In the genomic region with DNA sequence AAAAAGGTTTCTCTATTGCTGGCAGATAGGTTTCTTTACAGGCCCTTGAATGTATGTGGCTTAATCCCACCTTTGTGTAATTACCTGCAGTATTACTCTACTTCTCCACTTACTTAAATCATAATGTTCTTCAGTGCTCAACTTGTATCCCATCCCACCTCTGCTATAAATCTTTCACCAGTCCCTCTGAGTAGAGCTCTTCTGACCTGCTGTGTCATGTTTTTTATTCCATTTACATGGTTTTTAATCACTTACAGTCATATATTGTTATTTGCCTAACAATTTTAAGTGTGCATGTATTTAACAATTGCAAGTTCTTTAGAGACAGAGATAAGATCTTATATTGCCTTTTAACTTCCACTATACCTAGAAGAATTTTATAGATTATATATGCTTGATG, we compare ENCODE assay signal across 19 cellular contexts. TPM values are rescaled to one million over a fixed set of nuclear protein-coding genes. Genes with fewer than 3 reads are reported as not detected.
DNase-seq lines count a peak whose midpoint lies in the region; ATAC-seq, FAIRE-seq and TF ChIP-seq lines count a peak whose summit lies in the region.
"Had no signal": no experiment of that assay in that cellular context is flagged by ENCODE, and none has a peak within 500 bp of the region (broad histone marks: within the 10 kb centered on the region; RNA-seq: fewer than 3 reads in every experiment).

No MANE protein-coding gene starts in this region.

- H4K20me1 ChIP-seq in neural progenitor cell (ENCODE audit: low read depth) = no peaks in the 10 kb centered on the region

- H3K27ac Mint-ChIP-seq in activated T-cell treated with anti-CD3 and anti-CD28 coated beads, Interleukin-2, amount 50 U/mL, for 72 hours = no peak overlapping the region
- no peak overlapping the region for H3K27ac Mint-ChIP-seq in activated T-helper 17 cell treated with anti-CD3 and anti-CD28 coated beads, Interleukin-2, amount 50 U/mL, for 72 hours
- no peak overlapping the region for H3K27ac Mint-ChIP-seq in neural progenitor cell
- H3K27ac Mint-ChIP-seq: activated CD4-positive, alpha-beta memory T cell treated with anti-CD3 and anti-CD28 coated beads for 36 hours had no signal

- no peak for FAIRE-seq in pancreas (lab: Jason Lieb, UNC)
- FAIRE-seq: endothelial cell of umbilical vein had no signal

- no peaks in the 10 kb centered on the region for H3K4me1 ChIP-seq in HEK293 (ENCODE audit: control insufficient read depth, insufficient read depth, low read length)
- H3K4me1 ChIP-seq in neural progenitor cell = peaks cover 51% of the 10 kb centered on the region
- H3K4me1 ChIP-seq in pancreas = peaks cover 0 to 17% (median 16%) of the 10 kb centered on the region in 3 donors

- H3K9ac ChIP-seq in neural progenitor cell = no peak overlapping the region

- H3K27me3 Mint-ChIP-seq in activated T-cell treated with anti-CD3 and anti-CD28 coated beads, Interleukin-2, amount 50 U/mL, for 72 hours (ENCODE audit: low read depth) = peaks cover 16% of the 10 kb centered on the region
- H3K27me3 Mint-ChIP-seq in activated T-helper 17 cell treated with anti-CD3 and anti-CD28 coated beads, Interleukin-2, amount 50 U/mL, for 72 hours = peaks cover 6% of the 10 kb centered on the region
- no peaks in the 10 kb centered on the region for H3K27me3 Mint-ChIP-seq in neural progenitor cell (ENCODE audit: insufficient read depth, low read depth)

- H3K79me2 ChIP-seq in neural progenitor cell (ENCODE audit: low read depth) = peaks cover 29% of the 10 kb centered on the region

- H3K27ac ChIP-seq in HEK293 (ENCODE audit: extremely low read depth, low read depth, low read length) (no peak overlapping the region), neural progenitor cell (no peak overlapping the region), pancreas (no peak overlapping the region)
- H3K27ac ChIP-seq: coronary artery, SJSA1, skin epidermis, thoracic aorta had no signal

- peak overlapping the region; percentile 90 to 94 for H3K4me3 Mint-ChIP-seq in activated T-cell treated with anti-CD3 and anti-CD28 coated beads, Interleukin-2, amount 50 U/mL, for 72 hours
- H3K4me3 Mint-ChIP-seq in activated T-helper 17 cell treated with anti-CD3 and anti-CD28 coated beads, Interleukin-2, amount 50 U/mL, for 72 hours = peak overlapping the region; percentile 94
- H3K4me3 Mint-ChIP-seq in neural progenitor cell = no peak overlapping the region

- H3K36me3 ChIP-seq in HEK293 (ENCODE audit: control insufficient read depth in 2 of 2, insufficient read depth in 1 of 2, low read length in 2 of 2) = peaks cover 0 to 8% of the 10 kb centered on the region in 2 experiments; a peak in 1 of 3 replicates
- H3K36me3 ChIP-seq in neural progenitor cell = peaks cover 7% of the 10 kb centered on the region
- no peaks in the 10 kb centered on the region for H3K36me3 ChIP-seq in pancreas
- H3K36me3 ChIP-seq: thoracic aorta had no signal

- peaks cover 49% of the 10 kb centered on the region for H3K4me1 Mint-ChIP-seq in activated T-cell treated with anti-CD3 and anti-CD28 coated beads, Interleukin-2, amount 50 U/mL, for 72 hours (ENCODE audit: low read depth)
- H3K4me1 Mint-ChIP-seq in activated T-helper 17 cell treated with anti-CD3 and anti-CD28 coated beads, Interleukin-2, amount 50 U/mL, for 72 hours = peaks cover 30% of the 10 kb centered on the region
- peaks cover 29% of the 10 kb centered on the region for H3K4me1 Mint-ChIP-seq in neural progenitor cell

- H3K4me3 ChIP-seq in HEK293 (ENCODE audit: low read depth, low read length) = no peak overlapping the region
- no peak overlapping the region for H3K4me3 ChIP-seq in neural progenitor cell
- H3K4me3 ChIP-seq in pancreas = no peak overlapping the region
- H3K4me3 ChIP-seq: coronary artery, SJSA1, skin epidermis, thoracic aorta had no signal

- H3K4me2 ChIP-seq in neural progenitor cell = peak overlapping the region; percentile 84

- CTCF ChIA-PET in HEK293 (lab: Yijun Ruan, JAX) = no interaction called here

- no peaks in the 10 kb centered on the region for H3K9me3 Mint-ChIP-seq in activated T-cell treated with anti-CD3 and anti-CD28 coated beads, Interleukin-2, amount 50 U/mL, for 72 hours
- H3K9me3 Mint-ChIP-seq in activated T-helper 17 cell treated with anti-CD3 and anti-CD28 coated beads, Interleukin-2, amount 50 U/mL, for 72 hours = no peaks in the 10 kb centered on the region
- H3K9me3 Mint-ChIP-seq in neural progenitor cell = peaks cover 20% of the 10 kb centered on the region
- H3K9me3 Mint-ChIP-seq: activated CD4-positive, alpha-beta memory T cell treated with anti-CD3 and anti-CD28 coated beads for 36 hours had no signal

- DNase-seq in activated T-cell treated with anti-CD3 and anti-CD28 coated beads, Interleukin-2, amount 50 U/mL, for 72 hours = no peak
- no peak for DNase-seq in activated T-cell treated with anti-CD3 and anti-CD28 coated beads, Interleukin-2, amount 50 U/mL, for 1 hour
- DNase-seq in neural progenitor cell (ENCODE audit: low spot score) (no peak), NCI-H82 (lab: John Stamatoyannopoulos, UW) (no peak), pancreas (no peak)
- DNase-seq in stimulated activated CD4-positive, alpha-beta T cell treated with anti-CD3 and anti-CD28 coated beads, Interleukin-1b, Interleukin-23, amount 100 ng/mL, for 48 hours = no peak
- DNase-seq: activated CD4-positive, alpha-beta memory T cell treated with anti-CD3 and anti-CD28 coated beads for 36 hours; activated effector memory CD4-positive, alpha-beta T cell treated with anti-CD3 and anti-CD28 coated beads, Interleukin-2, amount 50 U/mL, for 16 hours; left colon; NCI-H2029; NCI-H524; stimulated activated CD4-positive, alpha-beta T cell treated with anti-CD3 and anti-CD28 coated beads, Interleukin-4, amount 100 ng/mL, for 24 hours had no signal

- TF ChIP-seq CTCF in HEK293 (tag by site-specific recombination; IDR thresholded peaks at IDR 0.05) = no peak
- TF ChIP-seq CTCF in neural progenitor cell (IDR thresholded peaks at IDR 0.05) = no peak
- no peak for TF ChIP-seq CTCF in pancreas (IDR thresholded peaks at IDR 0.05)

- H3K9me3 ChIP-seq in HEK293 (ENCODE audit: control insufficient read depth, insufficient read depth, low read depth, low read length) (no peaks in the 10 kb centered on the region), neural progenitor cell (ENCODE audit: low read depth) (no peaks in the 10 kb centered on the region), pancreas (no peaks in the 10 kb centered on the region)
- H3K9me3 ChIP-seq: SJSA1, thoracic aorta had no signal

- no peak overlapping the region for H2AFZ ChIP-seq in neural progenitor cell (replicated peaks)

- peaks cover 29% of the 10 kb centered on the region for H3F3A ChIP-seq in neural progenitor cell (ENCODE audit: low read depth)

- ATAC-seq in activated T-cell treated with anti-CD3 and anti-CD28 coated beads, Interleukin-2, amount 50 U/mL, for 72 hours (replicated peaks in 1 of 2) = no peak
- no peak for ATAC-seq in activated T-helper 17 cell treated with anti-CD3 and anti-CD28 coated beads, Interleukin-2, amount 50 U/mL, for 72 hours (replicated peaks)
- no peak for ATAC-seq in pancreas
- ATAC-seq: left colon had no signal

- POLR2A ChIA-PET in HEK293 (lab: Yijun Ruan, JAX) = no interaction called here

- no peaks in the 10 kb centered on the region for H3K27me3 ChIP-seq in neural progenitor cell
- H3K27me3 ChIP-seq in pancreas = peaks cover 0 to 2% (median 0%) of the 10 kb centered on the region in 4 donors
- H3K27me3 ChIP-seq: SJSA1 had no signal

- peaks cover 9 to 20% of the 10 kb centered on the region in 2 donors for H3K36me3 Mint-ChIP-seq in activated T-cell treated with anti-CD3 and anti-CD28 coated beads, Interleukin-2, amount 50 U/mL, for 72 hours (ENCODE audit: insufficient read depth in 2 of 2)
- H3K36me3 Mint-ChIP-seq in activated T-helper 17 cell treated with anti-CD3 and anti-CD28 coated beads, Interleukin-2, amount 50 U/mL, for 72 hours (ENCODE audit: low read depth) = peaks cover 27% of the 10 kb centered on the region
- H3K36me3 Mint-ChIP-seq in neural progenitor cell = peaks cover 23% of the 10 kb centered on the region

- intact Hi-C loops in pancreas (cut with DNase I) = no loop called here

TF ChIP-seq in HEK293, 187 proteins besides CTCF, POLR2A, EP300 and RAD21 (continues in another document):
- TF ChIP-seq, protein P1, sequence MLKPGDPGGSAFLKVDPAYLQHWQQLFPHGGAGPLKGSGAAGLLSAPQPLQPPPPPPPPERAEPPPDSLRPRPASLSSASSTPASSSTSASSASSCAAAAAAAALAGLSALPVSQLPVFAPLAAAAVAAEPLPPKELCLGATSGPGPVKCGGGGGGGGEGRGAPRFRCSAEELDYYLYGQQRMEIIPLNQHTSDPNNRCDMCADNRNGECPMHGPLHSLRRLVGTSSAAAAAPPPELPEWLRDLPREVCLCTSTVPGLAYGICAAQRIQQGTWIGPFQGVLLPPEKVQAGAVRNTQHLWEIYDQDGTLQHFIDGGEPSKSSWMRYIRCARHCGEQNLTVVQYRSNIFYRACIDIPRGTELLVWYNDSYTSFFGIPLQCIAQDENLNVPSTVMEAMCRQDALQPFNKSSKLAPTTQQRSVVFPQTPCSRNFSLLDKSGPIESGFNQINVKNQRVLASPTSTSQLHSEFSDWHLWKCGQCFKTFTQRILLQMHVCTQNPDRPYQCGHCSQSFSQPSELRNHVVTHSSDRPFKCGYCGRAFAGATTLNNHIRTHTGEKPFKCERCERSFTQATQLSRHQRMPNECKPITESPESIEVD (tag by site-specific recombination; IDR thresholded peaks at IDR 0.05) = peak; percentile 81

RNA-seq across cellular contexts. Expression of a gene that starts 2.4 kb away (rescaled TPM):
- 10 to 100 TPM; 74.2 to 82.3 TPM for total RNA-seq in activated T-cell treated with anti-CD3 and anti-CD28 coated beads, Interleukin-2, amount 50 U/mL, for 72 hours
- 10 to 100 TPM in 1 of 2 donors, 1 to 10 TPM in 1; 8.0 to 20.9 TPM for total RNA-seq in activated T-helper 17 cell treated with anti-CD3 and anti-CD28 coated beads, Interleukin-2, amount 50 U/mL, for 72 hours
- total RNA-seq in neural progenitor cell (ENCODE audit: low replicate concordance) (52.6 and 72.3 TPM in 2 replicates), pancreas (10 to 100 TPM in 2 of 6 donors, 1 to 10 TPM in 4; 5.8 to 15.4 (median 9.8) TPM)
- polyA plus RNA-seq in pancreas = 10 to 100 TPM in 1 of 2 donors, 1 to 10 TPM in 1; 10.0 to 13.6 TPM

RNA-seq across cellular contexts. Expression of a gene that starts 16.4 kb away (rescaled TPM):
- total RNA-seq in activated T-cell treated with anti-CD3 and anti-CD28 coated beads, Interleukin-2, amount 50 U/mL, for 72 hours = 10 to 100 TPM in 1 of 2 donors, 1 to 10 TPM in 1; 7.6 to 10.7 TPM
- 1 to 10 TPM in 1 of 2 donors, under 1 TPM in 1; 0.35 to 1.5 TPM for total RNA-seq in activated T-helper 17 cell treated with anti-CD3 and anti-CD28 coated beads, Interleukin-2, amount 50 U/mL, for 72 hours
- total RNA-seq in neural progenitor cell (ENCODE audit: low replicate concordance) = 11.6 and 12.7 TPM in 2 replicates
- total RNA-seq in pancreas = 1 to 10 TPM; 1.0 to 3.2 (median 1.6) TPM
- polyA plus RNA-seq in pancreas = 1 to 10 TPM; 1.3 to 3.2 TPM
- total RNA-seq: endothelial cell of umbilical vein had no signal
